ENCODE assay signal across 9 cellular contexts in genomic region chr5:136020383-136021015, GRCh38. TPM values are rescaled to one million over a fixed set of nuclear protein-coding genes. Genes with fewer than 3 reads are reported as not detected.
A peak's percentile ranks its signal among the peaks of the same experiment; 100 is the strongest.
DNase-seq lines count a peak whose midpoint lies in the region; ATAC-seq and TF ChIP-seq lines count a peak whose summit lies in the region.
"Had no signal": no experiment of that assay in that cellular context is flagged by ENCODE, and none has a peak within 500 bp of the region (broad histone marks: within the 10 kb centered on the region; RNA-seq: fewer than 3 reads in every experiment).

No MANE protein-coding gene starts in this region.

- H3K27me3 ChIP-seq in BE2C (no peaks in the 10 kb centered on the region), adrenal gland (no peaks in the 10 kb centered on the region), mesendoderm (ENCODE audit: insufficient read depth, low read length, poor library complexity) (no peaks in the 10 kb centered on the region)

- peak; percentile 73 for DNase-seq in BE2C
- peak; percentile 74 for DNase-seq in HS-27A (ENCODE audit: low read depth)
- peak in 5 of 7 donors; percentile 27 to 57 (median 43) for DNase-seq in adrenal gland
- no peak for DNase-seq in mucosa of descending colon
- no peak for DNase-seq in NCI-H1417 (lab: John Stamatoyannopoulos, UW)
- DNase-seq in NCI-H2081 (lab: John Stamatoyannopoulos, UW): no peak
- DNase-seq in NCI-H69 (lab: John Stamatoyannopoulos, UW): no peak
- no peak for DNase-seq in mesendoderm
- DNase-seq: stimulated activated naive B cell treated with anti-CD40 and anti-IgM and Interleukin-4, amounts not matched to agents 10 μg/mL and 1 μg/mL and 100 μg/mL, for 72 hours had no signal

- no peak overlapping the region for H3K18ac ChIP-seq in mesendoderm (ENCODE audit: low read length)

- no peaks in the 10 kb centered on the region for H3K36me3 ChIP-seq in BE2C
- no peaks in the 10 kb centered on the region for H3K36me3 ChIP-seq in adrenal gland (replicated peaks in 1 of 2)
- no peaks in the 10 kb centered on the region for H3K36me3 ChIP-seq in mucosa of descending colon (ENCODE audit: low read depth)
- H3K36me3 ChIP-seq in mesendoderm (ENCODE audit: control insufficient read depth, insufficient read depth, low read length): no peaks in the 10 kb centered on the region

- H4K5ac ChIP-seq in mesendoderm (ENCODE audit: low read length): no peak overlapping the region

- no peak overlapping the region for H3K56ac ChIP-seq in mesendoderm (ENCODE audit: low read length)

- H4K8ac ChIP-seq in mesendoderm (ENCODE audit: low read depth, low read length): no peak overlapping the region

- no peak for TF ChIP-seq CTCF in BE2C (IDR thresholded peaks at IDR 0.05; ENCODE audit: low read depth, low read length)
- TF ChIP-seq CTCF in adrenal gland (IDR thresholded peaks at IDR 0.05): no peak
- TF ChIP-seq CTCF in mucosa of descending colon (IDR thresholded peaks at IDR 0.05): no peak

- no peaks in the 10 kb centered on the region for H3K79me1 ChIP-seq in mesendoderm (ENCODE audit: low read length)

- peak overlapping the region in 2 of 5 donors; percentile 37 to 53 for H3K27ac ChIP-seq in adrenal gland
- H3K27ac ChIP-seq in mesendoderm (ENCODE audit: low read depth, low read length): no peak overlapping the region

- WGBS in adrenal gland, 4 donors: 59 to 67% (median 60%) methylated on average over 10 of the region's 10 CpGs
- WGBS in mesendoderm (ENCODE audit: extremely low coverage, insufficient coverage, low lambda C conversion rate): no CpG with 5 or more reads among the region's 10 CpGs

- H3K4me3 ChIP-seq in BE2C (ENCODE audit: low read depth, low read length) (peak overlapping the region; percentile 9), adrenal gland (no peak overlapping the region), mucosa of descending colon (no peak overlapping the region), mesendoderm (ENCODE audit: low read length) (no peak overlapping the region)

- H3K9me3 ChIP-seq in BE2C (no peaks in the 10 kb centered on the region), adrenal gland (replicated peaks in 1 of 3) (no peaks in the 10 kb centered on the region), mucosa of descending colon (no peaks in the 10 kb centered on the region)

- TF ChIP-seq POLR2A in adrenal gland (IDR thresholded peaks at IDR 0.05): no peak

- no peak overlapping the region for H3K9ac ChIP-seq in mesendoderm (ENCODE audit: low read length)

- H2AK5ac ChIP-seq in mesendoderm (ENCODE audit: low read length): no peak overlapping the region

- intact Hi-C loops in adrenal gland (cut with DNase I): no loop called here
- intact Hi-C loops in mucosa of descending colon (cut with DNase I, micrococcal nuclease): no loop called here

- H3K23ac ChIP-seq in mesendoderm (ENCODE audit: low read length): no peak overlapping the region

- H3K4ac ChIP-seq in mesendoderm (ENCODE audit: low read depth, low read length): no peak overlapping the region

- H2BK120ac ChIP-seq in mesendoderm (ENCODE audit: low read depth, low read length): no peak overlapping the region

- peaks cover 27% of the 10 kb centered on the region for H3K4me1 ChIP-seq in BE2C
- peaks cover 9 to 22% of the 10 kb centered on the region in 2 donors for H3K4me1 ChIP-seq in adrenal gland (replicated peaks in 1 of 2)
- H3K4me1 ChIP-seq in mucosa of descending colon (ENCODE audit: low read depth): no peaks in the 10 kb centered on the region
- no peaks in the 10 kb centered on the region for H3K4me1 ChIP-seq in mesendoderm (ENCODE audit: control insufficient read depth, low read depth, low read length)

- no peaks in the 10 kb centered on the region for H3K79me2 ChIP-seq in mesendoderm (ENCODE audit: control insufficient read depth, insufficient read depth, low read length)

- H3K4me2 ChIP-seq in mesendoderm (ENCODE audit: low read length): no peak overlapping the region

- no peak overlapping the region for H2BK15ac ChIP-seq in mesendoderm (replicated peaks; ENCODE audit: low read depth)

- peak; percentile 45 for ATAC-seq in mucosa of descending colon
- ATAC-seq: stimulated activated naive B cell treated with anti-CD40 and anti-IgM and Interleukin-4, amounts not matched to agents 10 μg/mL and 1 μg/mL and 100 μg/mL, for 72 hours had no signal

- no peak overlapping the region for H2BK5ac ChIP-seq in mesendoderm (ENCODE audit: low read length)

RNA-seq across cellular contexts. Expression of gene TGFBI, which starts 8.3 kb away (rescaled TPM):
- polyA plus RNA-seq in BE2C (2012; ENCODE audit: insufficient read depth, insufficient read length, low read depth): 2.5 TPM
- total RNA-seq in adrenal gland (100 to 1,000 TPM in 5 of 8 donors, 10 to 100 TPM in 3; 48.4 to 200 (median 123) TPM), mucosa of descending colon (10 to 100 TPM; 26.8 to 77.1 (median 47.0) TPM)
- 100 to 1,000 TPM in 2 of 3 donors, 10 to 100 TPM in 1; 42.9 to 126 (median 103) TPM for polyA plus RNA-seq in adrenal gland
- polyA plus RNA-seq in mesendoderm (2013, experiment 1 of 2): 3.8 TPM
- polyA plus RNA-seq in mesendoderm (2013, experiment 2 of 2): 4.0 TPM

Comparison
In these comparisons a context has a peak if more than half of its experiments do, and no peak if none do; other contexts are left out.
1. DNase-seq: peak in BE2C (single experiment), HS-27A (single experiment) and adrenal gland (5 of 7); none in mucosa of descending colon (0 of 3), NCI-H1417 (0 of 3), NCI-H2081 (0 of 2), NCI-H69 (single experiment) and mesendoderm (single experiment).